22 cellular contexts compared by ENCODE assay signal in the genomic region with DNA sequence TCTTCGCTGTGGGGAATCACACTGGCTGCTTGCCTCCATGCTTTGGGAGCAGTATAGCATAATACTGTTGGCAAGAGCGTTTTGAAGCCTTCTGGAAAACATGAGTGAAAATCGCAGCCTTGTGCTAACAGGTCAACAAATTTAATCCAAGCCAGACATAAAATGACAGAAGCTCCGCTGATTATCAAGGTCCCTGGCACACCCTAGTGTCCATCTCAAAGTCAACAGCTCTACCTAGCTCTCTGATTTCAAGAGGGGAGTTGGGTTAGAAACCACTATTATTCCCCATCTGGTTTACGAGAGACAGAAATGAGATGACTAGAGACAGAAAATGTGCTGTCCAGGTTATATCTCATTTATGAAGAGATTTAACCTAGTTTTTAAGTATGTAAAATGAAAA.
"Had no signal": no experiment of that assay in that cellular context is flagged by ENCODE, and none has a peak within 500 bp of the region (broad histone marks: within the 10 kb centered on the region; RNA-seq: fewer than 3 reads in every experiment).

No MANE protein-coding gene starts in this region.

- DNase-seq: activated CD4-positive, alpha-beta T cell treated with anti-CD3 and anti-CD28 coated beads for 4 hours; activated CD8-positive, alpha-beta memory T cell treated with anti-CD3 and anti-CD28 coated beads, Interleukin-2, amount 50 U/mL, for 4 hours; activated CD8-positive, alpha-beta T cell treated with anti-CD3 and anti-CD28 coated beads for 36 hours; activated T-cell treated with anti-CD3 and anti-CD28 coated beads, Interleukin-2, amount 50 U/mL, for 72 hours; aorta; caudate nucleus; MM.1S; NCI-H1105 treated with DMSO at 0.1 percent for 48 hours; NCI-H1436 treated with DMSO at 0.1 percent for 48 hours; NCI-H187 treated with DMSO at 0.1 percent for 48 hours; NCI-H2081 treated with DMSO at 0.1 percent for 48 hours; NCI-H446; NCI-H526; NCI-H774; NK-92 treated with Interleukin-12 subunit alpha and Interleukin-12 subunit beta, amount 100 ng/mL, for 24 hours; SHP77 treated with DMSO at 0.1 percent for 48 hours; T-helper 1 cell; WERI-Rb-1 had no signal

- H3K36me3 Mint-ChIP-seq: activated naive CD4-positive, alpha-beta T cell treated with anti-CD3 and anti-CD28 coated beads, Interleukin-2, amount 50 U/mL, for 24 hours had no signal

- H3K4me3 Mint-ChIP-seq: activated CD8-positive, alpha-beta T cell treated with anti-CD3 and anti-CD28 coated beads for 36 hours; activated naive CD4-positive, alpha-beta T cell treated with anti-CD3 and anti-CD28 coated beads, Interleukin-2, amount 50 U/mL, for 24 hours; activated T-cell treated with anti-CD3 and anti-CD28 coated beads, Interleukin-2, amount 50 U/mL, for 72 hours had no signal

- H3K9me3 ChIP-seq: breast epithelium had no signal

- H3K4me3 ChIP-seq: breast epithelium had no signal

- H3K27ac Mint-ChIP-seq: activated CD8-positive, alpha-beta T cell treated with anti-CD3 and anti-CD28 coated beads for 36 hours; activated naive CD4-positive, alpha-beta T cell treated with anti-CD3 and anti-CD28 coated beads, Interleukin-2, amount 50 U/mL, for 24 hours; activated T-cell treated with anti-CD3 and anti-CD28 coated beads, Interleukin-2, amount 50 U/mL, for 72 hours; activated T-helper 2 cell treated with anti-CD3 and anti-CD28 coated beads, Interferon-gamma antibody, Interleukin-2, Interleukin-4, amounts not matched to agents 10 μg/mL and 5 μg/mL and 100 μg/mL, durations not matched to agents 14 hours and 24 hours and 36 hours had no signal

- H3K27ac ChIP-seq: breast epithelium, WERI-Rb-1 had no signal

- ATAC-seq: activated CD4-positive, CD25-positive, alpha-beta regulatory T cell treated with anti-CD3 and anti-CD28 coated beads, Interleukin-2, amount 50 U/mL, for 24 hours; activated CD8-positive, alpha-beta T cell treated with anti-CD3 and anti-CD28 coated beads for 36 hours; activated T-cell treated with anti-CD3 and anti-CD28 coated beads, Interleukin-2, amount 50 U/mL, for 72 hours had no signal

- H3K27me3 ChIP-seq: breast epithelium had no signal

- H3K4me1 ChIP-seq: breast epithelium had no signal

- H3K4me1 Mint-ChIP-seq: activated naive CD4-positive, alpha-beta T cell treated with anti-CD3 and anti-CD28 coated beads, Interleukin-2, amount 50 U/mL, for 24 hours had no signal

- H3K9me3 Mint-ChIP-seq: activated naive CD4-positive, alpha-beta T cell treated with anti-CD3 and anti-CD28 coated beads, Interleukin-2, amount 50 U/mL, for 24 hours; activated T-helper 2 cell treated with anti-CD3 and anti-CD28 coated beads, Interferon-gamma antibody, Interleukin-2, Interleukin-4, amounts not matched to agents 10 μg/mL and 5 μg/mL and 100 μg/mL, durations not matched to agents 14 hours and 24 hours and 36 hours had no signal

- H3K36me3 ChIP-seq: breast epithelium, WERI-Rb-1 had no signal
